Comparison of ENCODE assay signal across 24 cellular contexts in genomic region chr13:107956889-107957288, GRCh38.
"Had no signal": no experiment of that assay in that cellular context is flagged by ENCODE, and none has a peak within 500 bp of the region (broad histone marks: within the 10 kb centered on the region; RNA-seq: fewer than 3 reads in every experiment).

No MANE protein-coding gene starts in this region.

- ATAC-seq: foreskin keratinocyte; gastroesophageal sphincter; heart left ventricle; left cardiac atrium; left lung; left ventricle myocardium superior; lower lobe of right lung; naive thymus-derived CD4-positive, alpha-beta T cell had no signal

- H3K4me1 Mint-ChIP-seq: memory B cell; naive thymus-derived CD4-positive, alpha-beta T cell had no signal

- H3K4me3 ChIP-seq: coronary artery, dorsolateral prefrontal cortex, esophagus muscularis mucosa, gastroesophageal sphincter, heart left ventricle, hepatocyte, left lung, lower lobe of right lung had no signal

- H3K27ac ChIP-seq: coronary artery, dorsolateral prefrontal cortex, esophagus muscularis mucosa, foreskin keratinocyte, gastroesophageal sphincter, heart left ventricle, hepatocyte, left lung, lower lobe of right lung had no signal

- H2AFZ ChIP-seq: hepatocyte had no signal

- H3K79me2 ChIP-seq: hepatocyte had no signal

- DNase-seq: dermis blood vessel endothelial cell; dorsolateral prefrontal cortex; effector CD4-positive, alpha-beta T cell; effector memory CD4-positive, alpha-beta T cell; foreskin keratinocyte; heart left ventricle; hypothalamus; left cardiac atrium; left lung; left ventricle myocardium superior; lower lobe of right lung; mesendoderm; midbrain; naive thymus-derived CD4-positive, alpha-beta T cell had no signal

- H3K27ac Mint-ChIP-seq: memory B cell; naive thymus-derived CD4-positive, alpha-beta T cell had no signal

- H3K4me2 ChIP-seq: hepatocyte had no signal

- FAIRE-seq: colon, endothelial cell of umbilical vein, frontal cortex, islet of Langerhans, keratinocyte had no signal

- H3K36me3 Mint-ChIP-seq: memory B cell; naive thymus-derived CD4-positive, alpha-beta T cell had no signal

- H3K27me3 ChIP-seq: dorsolateral prefrontal cortex, esophagus muscularis mucosa, foreskin keratinocyte, gastroesophageal sphincter, heart left ventricle, hepatocyte, left lung had no signal

- H3K4me3 Mint-ChIP-seq: memory B cell; naive thymus-derived CD4-positive, alpha-beta T cell had no signal

- H3K4me1 ChIP-seq: esophagus muscularis mucosa, foreskin keratinocyte, gastroesophageal sphincter, heart left ventricle, left lung, lower lobe of right lung had no signal

- H3K36me3 ChIP-seq: esophagus muscularis mucosa, gastroesophageal sphincter, heart left ventricle, left lung, lower lobe of right lung had no signal

- H3K9me3 ChIP-seq: esophagus muscularis mucosa, gastroesophageal sphincter, heart left ventricle, left lung, lower lobe of right lung had no signal

- H3K27me3 Mint-ChIP-seq: memory B cell had no signal
